Comparison of ENCODE assay signal across 8 cellular contexts in genomic region chr20:3847419-3847940, GRCh38. TPM values are rescaled to one million over a fixed set of nuclear protein-coding genes. Genes with fewer than 3 reads are reported as not detected.
DNase-seq lines count a peak whose midpoint lies in the region; ATAC-seq and TF ChIP-seq lines count a peak whose summit lies in the region.

No MANE protein-coding gene starts in this region.

- ATAC-seq in HG03457 (IDR thresholded peaks at IDR 0.05; ENCODE audit: unreplicated experiment), result no peak

- H2AFZ ChIP-seq in KMS-11 (ENCODE audit: low read depth), result peak overlapping the region; percentile 74

- no peak overlapping the region for H3K27ac ChIP-seq in KMS-11

- CTCF ChIA-PET in BJ (lab: Yijun Ruan, JAX), result interaction anchor here (0.6 to 0.7 kb wide), 2 partner anchors 29 to 225 kb away, joined by 3 read pairs; no protein-coding TSS in a partner anchor

- no peak for DNase-seq in BJ (ENCODE audit: low read depth)
- peak; percentile 13 for DNase-seq in choroid plexus epithelial cell (ENCODE audit: low read depth)
- DNase-seq in NCI-H1105 treated with DMSO at 0.1 percent for 48 hours (lab: John Stamatoyannopoulos, UW), result no peak
- DNase-seq in A172 (ENCODE audit: low spot score), result no peak
- no peak for DNase-seq in stimulated activated CD4-positive, alpha-beta T cell treated with anti-CD3 and anti-CD28 coated beads, Interleukin-4, amount 100 ng/mL, for 4 hours

- TF ChIP-seq CTCF in BJ (IDR thresholded peaks at IDR 0.05; ENCODE audit: insufficient read depth, low read depth, low read length) (no peak), KMS-11 (conservative IDR thresholded peaks at IDR 0.05; ENCODE audit: low read depth, low read length) (no peak), choroid plexus epithelial cell (conservative IDR thresholded peaks at IDR 0.05; ENCODE audit: low read depth, low read length) (no peak)

- H4K20me1 ChIP-seq in KMS-11 (ENCODE audit: insufficient read depth), result no peaks in the 10 kb centered on the region

- peak overlapping the region; percentile 71 for H3K4me2 ChIP-seq in KMS-11

- no peaks in the 10 kb centered on the region for H3K79me2 ChIP-seq in KMS-11 (ENCODE audit: insufficient read depth, low read depth)

- H3K4me3 ChIP-seq in BJ (ENCODE audit: low read depth, low read length) (peak overlapping the region; percentile 73), KMS-11 (IDR thresholded peaks at IDR 0.05; ENCODE audit: insufficient read depth, low read depth, low read length) (no peak overlapping the region), choroid plexus epithelial cell (ENCODE audit: low read depth, low read length) (peak overlapping the region; percentile 96), mucosa of stomach (ENCODE audit: low read length) (peak overlapping the region; percentile 15)

- POLR2A ChIA-PET in BJ (lab: Charles Lee), result no interaction called here

- no peaks in the 10 kb centered on the region for H3K9me3 ChIP-seq in mucosa of stomach (ENCODE audit: control insufficient read depth, low read length)

- H3K4me1 ChIP-seq in KMS-11 (ENCODE audit: low read depth, poor library complexity, severe bottlenecking) (peaks cover 15% of the 10 kb centered on the region), mucosa of stomach (ENCODE audit: control insufficient read depth, insufficient read depth, low read length) (peaks cover 7% of the 10 kb centered on the region)

- H3K9ac ChIP-seq in KMS-11 (peak overlapping the region; percentile 84), mucosa of stomach (ENCODE audit: low read length) (peak overlapping the region; percentile 98)

- H3K27me3 ChIP-seq in BJ (ENCODE audit: control insufficient read depth, insufficient read depth, low read length) (no peaks in the 10 kb centered on the region), KMS-11 (ENCODE audit: insufficient read depth, low read depth) (no peaks in the 10 kb centered on the region), mucosa of stomach (ENCODE audit: control insufficient read depth, insufficient read depth, low read length) (no peaks in the 10 kb centered on the region)

- peaks cover 1% of the 10 kb centered on the region for H3K36me3 ChIP-seq in BJ (ENCODE audit: control insufficient read depth, insufficient read depth, low read length)
- no peaks in the 10 kb centered on the region for H3K36me3 ChIP-seq in KMS-11 (ENCODE audit: insufficient read depth)
- H3K36me3 ChIP-seq in mucosa of stomach (ENCODE audit: control insufficient read depth, insufficient read depth, low read length), result no peaks in the 10 kb centered on the region

RNA-seq across cellular contexts. Expression of gene MAVS, which starts 0.8 kb away (rescaled TPM):
- 14.8 and 17.4 TPM in 2 replicates for polyA plus RNA-seq in BJ (2011; rRNA removed)
- 31.2 and 32.9 TPM in 2 replicates for polyA minus RNA-seq in BJ (2011; rRNA and poly(A)+ RNA removed)
- total RNA-seq in A172 (2014; rRNA removed; shearing (Covaris generic)), result 18.6 and 23.9 TPM in 2 replicates

RNA-seq across cellular contexts. Expression of gene AP5S1, which starts 27.1 kb away (rescaled TPM):
- 7.5 and 12.2 TPM in 2 replicates for polyA plus RNA-seq in BJ (2011; rRNA removed)
- 11.4 and 11.7 TPM in 2 replicates for polyA minus RNA-seq in BJ (2011; rRNA and poly(A)+ RNA removed)
- 22.6 and 27.7 TPM in 2 replicates for total RNA-seq in A172 (2014; rRNA removed; shearing (Covaris generic))

RNA-seq across cellular contexts. Expression of gene PANK2, which starts 41.7 kb away (rescaled TPM):
- 12.5 and 22.5 TPM in 2 replicates for polyA plus RNA-seq in BJ (2011; rRNA removed)
- polyA minus RNA-seq in BJ (2011; rRNA and poly(A)+ RNA removed), result 21.7 and 21.9 TPM in 2 replicates
- 62.1 and 97.0 TPM in 2 replicates for total RNA-seq in A172 (2014; rRNA removed; shearing (Covaris generic))

RNA-seq across cellular contexts. Expression of gene CDC25B, which starts 51.4 kb away (rescaled TPM):
- 41.8 and 68.1 TPM in 2 replicates for polyA plus RNA-seq in BJ (2011; rRNA removed)
- polyA minus RNA-seq in BJ (2011; rRNA and poly(A)+ RNA removed), result 28.0 and 36.5 TPM in 2 replicates
- total RNA-seq in A172 (2014; rRNA removed; shearing (Covaris generic)), result 63.0 and 65.5 TPM in 2 replicates
